14 cellular contexts compared by ENCODE assay signal in genomic region chr2:216793386-216793785, GRCh38.
"Had no signal": no experiment of that assay in that cellular context is flagged by ENCODE, and none has a peak within 500 bp of the region (broad histone marks: within the 10 kb centered on the region; RNA-seq: fewer than 3 reads in every experiment).

No MANE protein-coding gene starts in this region.

- H3K9me3 Mint-ChIP-seq: endodermal cell; naive thymus-derived CD8-positive, alpha-beta T cell; T-helper 2 cell treated with Interferon-gamma antibody and Interleukin-4, amounts not matched to agents 5 μg/mL and 100 μg/mL, for 36 hours had no signal

- H3K27ac ChIP-seq: body of pancreas, upper lobe of right lung had no signal

- H3K27ac Mint-ChIP-seq: activated CD4-positive, alpha-beta T cell treated with anti-CD3 and anti-CD28 coated beads for 36 hours; activated naive CD8-positive, alpha-beta T cell; endodermal cell; naive thymus-derived CD8-positive, alpha-beta T cell; T-helper 2 cell treated with Interferon-gamma antibody and Interleukin-4, amounts not matched to agents 5 μg/mL and 100 μg/mL, for 36 hours; WTC11 had no signal

- H3K4me1 ChIP-seq: body of pancreas, upper lobe of right lung had no signal

- ATAC-seq: activated CD4-positive, alpha-beta T cell treated with anti-CD3 and anti-CD28 coated beads for 36 hours; body of pancreas; naive thymus-derived CD8-positive, alpha-beta T cell had no signal

- H3K27me3 ChIP-seq: body of pancreas, gastrocnemius medialis, upper lobe of right lung had no signal

- H3K36me3 ChIP-seq: gastrocnemius medialis, upper lobe of right lung had no signal

- H3K27me3 Mint-ChIP-seq: activated CD4-positive, alpha-beta T cell treated with anti-CD3 and anti-CD28 coated beads for 36 hours; activated naive CD8-positive, alpha-beta T cell had no signal

- H3K4me1 Mint-ChIP-seq: activated CD4-positive, alpha-beta T cell treated with anti-CD3 and anti-CD28 coated beads for 36 hours; naive thymus-derived CD8-positive, alpha-beta T cell had no signal

- H3K9me3 ChIP-seq: body of pancreas, gastrocnemius medialis, mucosa of descending colon, upper lobe of right lung had no signal

- H3K36me3 Mint-ChIP-seq: activated naive CD8-positive, alpha-beta T cell; naive thymus-derived CD8-positive, alpha-beta T cell; WTC11 had no signal

- H3K4me3 Mint-ChIP-seq: activated CD4-positive, alpha-beta T cell treated with anti-CD3 and anti-CD28 coated beads for 36 hours; activated naive CD8-positive, alpha-beta T cell; endodermal cell; naive thymus-derived CD8-positive, alpha-beta T cell; T-helper 2 cell treated with Interferon-gamma antibody and Interleukin-4, amounts not matched to agents 5 μg/mL and 100 μg/mL, for 36 hours; WTC11 had no signal

- H3K4me3 ChIP-seq: body of pancreas, gastrocnemius medialis, mucosa of descending colon, upper lobe of right lung had no signal

- DNase-seq: activated CD4-positive, alpha-beta T cell treated with anti-CD3 and anti-CD28 coated beads for 36 hours; activated CD4-positive, alpha-beta T cell treated with anti-CD3 and anti-CD28 coated beads, Interleukin-2, amount 50 U/mL, for 48 hours; amniotic stem cell; body of pancreas; gastrocnemius medialis; head of caudate nucleus; mucosa of descending colon; naive thymus-derived CD8-positive, alpha-beta T cell; stimulated activated naive CD4-positive, alpha-beta T cell treated with Interleukin-2 at 50 U/mL for 16 hours; upper lobe of right lung had no signal
